8 cellular contexts compared by ENCODE assay signal in genomic region chr14:101665478-101666078, GRCh38.
DNase-seq lines count a peak whose midpoint lies in the region; ATAC-seq and TF ChIP-seq lines count a peak whose summit lies in the region.

No MANE protein-coding gene starts in this region.

- H3K4me3 Mint-ChIP-seq in WTC11: no peak overlapping the region

- H3K27ac ChIP-seq in A673 (ENCODE audit: low read depth, low read length, poor library complexity, severe bottlenecking) (no peak overlapping the region), smooth muscle cell (ENCODE audit: low read depth) (no peak overlapping the region)

- WGBS in smooth muscle cell (ENCODE audit: low lambda C conversion rate): 47% methylated on average over 3 of the region's 3 CpGs

- H3K4me1 Mint-ChIP-seq in WTC11: no peaks in the 10 kb centered on the region

- no TSS peak for BruUV-seq in A673 (replicated peaks; lab: Mats Ljungman, UMichigan)

- TF ChIP-seq CTCF in A673 (conservative IDR thresholded peaks at IDR 0.05; ENCODE audit: low read depth, low read length): peak; percentile 69
- peak; percentile 35 for TF ChIP-seq CTCF in GM10266 (IDR thresholded peaks at IDR 0.05; ENCODE audit: control insufficient read depth, insufficient read depth, low read depth, missing control alignments)
- TF ChIP-seq CTCF in WTC11 (IDR thresholded peaks at IDR 0.05): 0 out of 2 replicates have a peak, but pooled peaks have one; percentile 40
- TF ChIP-seq CTCF in fibroblast of the aortic adventitia (IDR thresholded peaks at IDR 0.05; ENCODE audit: insufficient read depth, low read length): peak; percentile 33
- peak; percentile 71 for TF ChIP-seq CTCF in smooth muscle cell (IDR thresholded peaks at IDR 0.05; ENCODE audit: borderline replicate concordance, insufficient read depth, poor library complexity, severe bottlenecking)

- no peak overlapping the region for H3K27ac Mint-ChIP-seq in WTC11

- H3K27me3 Mint-ChIP-seq in WTC11 (ENCODE audit: low read depth): peaks cover 33% of the 10 kb centered on the region

- H3K36me3 Mint-ChIP-seq in WTC11: peaks cover 6% of the 10 kb centered on the region; the same call in 1 of the 2 replicates

- CTCF ChIA-PET in A673 (lab: Charles Lee): interaction anchor here (0.6 kb wide), 1 partner anchor 238 kb away, joined by 3 read pairs; no protein-coding TSS in a partner anchor
- CTCF ChIA-PET in WTC11 (lab: Charles Lee): interaction anchor here (0.6 to 0.7 kb wide), 3 partner anchors 10 to 761 kb away, joined by 3 to 4 read pairs (median 3); no protein-coding TSS in a partner anchor

- H3F3A ChIP-seq in smooth muscle cell (ENCODE audit: low read depth): no peaks in the 10 kb centered on the region

- POLR2A ChIA-PET in A673 (lab: Charles Lee; ENCODE audit: low non-redundant PET): no interaction called here
- POLR2A ChIA-PET in WTC11 (lab: Charles Lee): no interaction called here

- intact Hi-C loops in A673 (cut with micrococcal nuclease; ENCODE audit: unreplicated experiment): no loop called here

- DNase-seq in A673 (ENCODE audit: low spot score) (peak; percentile 48), GM10266 (ENCODE audit: extremely low spot score) (no peak), NCI-H2107 (lab: John Stamatoyannopoulos, UW) (peak; percentile 50), WTC11 (ENCODE audit: low spot score) (peak; percentile 66), fibroblast of the aortic adventitia (ENCODE audit: low read depth) (peak; percentile 35), smooth muscle cell (lab: John Stamatoyannopoulos, UW; ENCODE audit: unreplicated experiment) (no peak), KG1 (lab: John Stamatoyannopoulos, UW) (no peak)
- no peak for DNase-seq in activated CD4-positive, CD25-positive, alpha-beta regulatory T cell treated with anti-CD3 and anti-CD28 coated beads, Interleukin-2, amount 50 U/mL, for 72 hours

- H3K4me3 ChIP-seq in A673 (ENCODE audit: low read depth, low read length, poor library complexity, severe bottlenecking) (no peak overlapping the region), fibroblast of the aortic adventitia (ENCODE audit: low read depth, low read length) (no peak overlapping the region), smooth muscle cell (no peak overlapping the region)

- H3K9me3 ChIP-seq in A673 (ENCODE audit: low read depth, low read length, poor library complexity, severe bottlenecking) (peaks cover 11% of the 10 kb centered on the region), smooth muscle cell (replicated peaks; ENCODE audit: low read depth) (peaks cover 12% of the 10 kb centered on the region)

- H2AFZ ChIP-seq in smooth muscle cell (ENCODE audit: low read depth): no peak overlapping the region

- H3K36me3 ChIP-seq in A673 (ENCODE audit: insufficient read depth, low read length, poor library complexity, severe bottlenecking) (no peaks in the 10 kb centered on the region), smooth muscle cell (ENCODE audit: low read depth) (no peaks in the 10 kb centered on the region)

- no peak overlapping the region for H3K4me2 ChIP-seq in smooth muscle cell

- H3K9ac ChIP-seq in smooth muscle cell (ENCODE audit: low read depth): no peak overlapping the region

- H4K20me1 ChIP-seq in smooth muscle cell (ENCODE audit: low read depth): no peaks in the 10 kb centered on the region

- H3K9me3 Mint-ChIP-seq in WTC11: peaks cover 31% of the 10 kb centered on the region

- no peaks in the 10 kb centered on the region for H3K4me1 ChIP-seq in A673 (ENCODE audit: insufficient read depth, low read length, poor library complexity, severe bottlenecking)
- no peaks in the 10 kb centered on the region for H3K4me1 ChIP-seq in smooth muscle cell (ENCODE audit: low read depth)

- no peaks in the 10 kb centered on the region for H3K79me2 ChIP-seq in smooth muscle cell (ENCODE audit: low read depth)

- ATAC-seq in WTC11: peak; percentile 70

- H3K27me3 ChIP-seq in A673 (replicated peaks; ENCODE audit: insufficient read depth, low read depth, low read length, poor library complexity) (peaks cover 74% of the 10 kb centered on the region), smooth muscle cell (ENCODE audit: low read depth) (peaks cover 15% of the 10 kb centered on the region)

TF ChIP-seq in WTC11, 78 proteins besides CTCF, POLR2A, EP300 and RAD21:
- no peak for TF ChIP-seq MXD4 (CRISPR knock-in tag; IDR thresholded peaks at IDR 0.05; ENCODE audit: borderline replicate concordance)
- TF ChIP-seq IRF1 (CRISPR knock-in tag; IDR thresholded peaks at IDR 0.05): no peak
- no peak for TF ChIP-seq ATF6 (CRISPR knock-in tag; IDR thresholded peaks at IDR 0.05)
- TF ChIP-seq TCF7 (CRISPR knock-in tag; IDR thresholded peaks at IDR 0.05; ENCODE audit: low read depth): no peak

Comparison
In these comparisons a context has a peak if more than half of its experiments do, and no peak if none do; other contexts are left out.
1. DNase-seq: peak in A673 (single experiment), NCI-H2107 (single experiment), WTC11 (single experiment) and fibroblast of the aortic adventitia (single experiment); none in GM10266 (single experiment), smooth muscle cell (single experiment), activated CD4-positive, CD25-positive, alpha-beta regulatory T cell treated with anti-CD3 and anti-CD28 coated beads, Interleukin-2, amount 50 U/mL, for 72 hours (single experiment) and KG1 (single experiment).
2. Peak in every context shown above with its lines, with median percentiles within 50 percentile points of each other: CTCF ChIP-seq.